ENCODE assay signal across 12 cellular contexts in the genomic region with DNA sequence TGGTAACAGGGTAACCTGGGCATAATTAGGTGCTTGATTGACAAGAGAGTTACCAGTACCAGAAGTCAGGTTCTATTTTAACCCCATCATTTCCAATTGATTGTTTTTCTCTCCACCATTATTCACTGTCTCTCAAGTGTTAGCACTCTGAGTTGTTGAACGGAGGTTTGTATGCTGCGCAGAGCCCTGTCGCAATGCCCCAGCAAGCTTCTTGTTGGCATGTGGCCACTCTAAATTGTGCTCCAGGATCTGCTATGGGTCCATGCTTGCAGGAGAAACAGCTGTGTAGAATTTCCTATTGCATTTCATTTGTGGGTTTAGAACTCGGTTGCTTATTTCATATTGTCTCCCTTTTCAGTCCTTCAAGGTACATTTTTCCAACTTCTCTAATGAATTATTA.
DNase-seq lines count a peak whose midpoint lies in the region; ATAC-seq, FAIRE-seq and TF ChIP-seq lines count a peak whose summit lies in the region.
"Had no signal": no experiment of that assay in that cellular context is flagged by ENCODE, and none has a peak within 500 bp of the region (broad histone marks: within the 10 kb centered on the region; RNA-seq: fewer than 3 reads in every experiment).

No MANE protein-coding gene starts in this region.

- FAIRE-seq in K562 (lab: Jason Lieb, UNC) (peak; percentile 23), keratinocyte (lab: Jason Lieb, UNC) (peak; percentile 90)

- H3K27ac Mint-ChIP-seq in endothelial cell (ENCODE audit: unreplicated experiment): no peak overlapping the region

- CTCF ChIA-PET in K562 (lab: Yijun Ruan, JAX; ENCODE audit: low intra/inter-chr PET ratio): no interaction called here

- H3K9me3 ChIP-seq in K562 (replicated peaks; ENCODE audit: control insufficient read depth, insufficient read depth, low read depth, low read length) (no peaks in the 10 kb centered on the region), keratinocyte (ENCODE audit: control insufficient read depth, low read depth, low read length) (no peaks in the 10 kb centered on the region), suprapubic skin (no peaks in the 10 kb centered on the region), MM.1S (replicated peaks; ENCODE audit: insufficient read depth, low read length) (no peaks in the 10 kb centered on the region)
- H3K9me3 ChIP-seq: Caco-2 had no signal

- H3K9ac ChIP-seq in K562 (ENCODE audit: insufficient read depth in 1 of 2, low read depth in 2 of 2, low read length in 2 of 2) (no peak overlapping the region), keratinocyte (ENCODE audit: control insufficient read depth, extremely low read depth, insufficient read depth, low read length) (peak overlapping the region; percentile 70), MM.1S (ENCODE audit: low read length) (no peak overlapping the region)

- TF ChIP-seq POLR2A in NB4 (IDR thresholded peaks at IDR 0.05; ENCODE audit: extremely low read depth, insufficient read length) (no peak), K562 (conservative IDR thresholded peaks at IDR 0.05) (no peak), suprapubic skin (IDR thresholded peaks at IDR 0.05) (no peak)

- peaks cover 2% of the 10 kb centered on the region for H3K27me3 Mint-ChIP-seq in endothelial cell (ENCODE audit: unreplicated experiment)

- H3F3A ChIP-seq in MM.1S (ENCODE audit: insufficient read depth, low read length): no peaks in the 10 kb centered on the region

- H3K9me1 ChIP-seq in K562 (ENCODE audit: control insufficient read depth, insufficient read depth, low read length): no peaks in the 10 kb centered on the region
- peaks cover 3% of the 10 kb centered on the region for H3K9me1 ChIP-seq in keratinocyte (ENCODE audit: control insufficient read depth, extremely low read depth, insufficient read depth, low read length)

- H3K27me3 ChIP-seq in K562 (ENCODE audit: control insufficient read depth in 2 of 2, insufficient read depth in 2 of 2, low read length in 2 of 2) (no peaks in the 10 kb centered on the region), keratinocyte (ENCODE audit: control insufficient read depth, extremely low read depth, insufficient read depth, low read length) (no peaks in the 10 kb centered on the region), suprapubic skin (no peaks in the 10 kb centered on the region), MM.1S (replicated peaks; ENCODE audit: insufficient read depth, low read length) (no peaks in the 10 kb centered on the region)

- TF ChIP-seq CTCF in NB4 (IDR thresholded peaks at IDR 0.05; ENCODE audit: low read depth, low read length) (no peak), K562 (IDR thresholded peaks at IDR 0.05 in 2 of 3, conservative IDR thresholded peaks at IDR 0.05 in 1 of 3; ENCODE audit: insufficient read depth in 2 of 3, low read depth in 1 of 3, low read length in 3 of 3) (no peak), keratinocyte (optimal IDR thresholded peaks at IDR 0.05 in 1 of 3, IDR thresholded peaks at IDR 0.05 in 1 of 3, conservative IDR thresholded peaks at IDR 0.05 in 1 of 3; ENCODE audit: extremely low read depth in 1 of 3, insufficient read depth in 2 of 3, low read length in 3 of 3) (no peak), suprapubic skin (IDR thresholded peaks at IDR 0.05) (no peak), endothelial cell (IDR thresholded peaks at IDR 0.05; ENCODE audit: unreplicated experiment) (no peak), MM.1S (IDR thresholded peaks at IDR 0.05; ENCODE audit: low read length) (no peak)

- H3K9me2 ChIP-seq in MM.1S (replicated peaks; ENCODE audit: insufficient read depth, low read length): no peaks in the 10 kb centered on the region

- H3K4me2 ChIP-seq in K562 (ENCODE audit: insufficient read depth, low read length) (no peak overlapping the region), keratinocyte (ENCODE audit: control insufficient read depth, extremely low read depth, insufficient read depth, low read depth, low read length) (peak overlapping the region; percentile 99), MM.1S (ENCODE audit: low read depth, low read length) (no peak overlapping the region)

- H3K4me1 ChIP-seq in K562 (replicated peaks in 1 of 2; ENCODE audit: control insufficient read depth in 2 of 2, insufficient read depth in 2 of 2, low read length in 2 of 2) (no peaks in the 10 kb centered on the region), keratinocyte (ENCODE audit: control insufficient read depth, extremely low read depth, insufficient read depth, low read length) (peaks cover 43% of the 10 kb centered on the region), suprapubic skin (peaks cover 45% of the 10 kb centered on the region), MM.1S (ENCODE audit: low read length) (no peaks in the 10 kb centered on the region)

- peaks cover 78% of the 10 kb centered on the region; the same call in 2 of the 3 replicates for H3K36me3 ChIP-seq in K562 (ENCODE audit: control insufficient read depth, insufficient read depth, low read length)
- peaks cover 6 to 10% of the 10 kb centered on the region in 2 experiments for H3K36me3 ChIP-seq in keratinocyte (ENCODE audit: control insufficient read depth in 2 of 2, extremely low read depth in 1 of 2, insufficient read depth in 2 of 2, low read length in 2 of 2)
- H3K36me3 ChIP-seq in suprapubic skin: peaks cover 35% of the 10 kb centered on the region
- H3K36me3 ChIP-seq in MM.1S (replicated peaks; ENCODE audit: insufficient read depth, low read length): peaks cover 13% of the 10 kb centered on the region

- dilution Hi-C loops in keratinocyte (cut with MboI; ENCODE audit: extremely low pct_ligation_motif_present, low sequenced_read_pairs): no loop called here

- H3K79me2 ChIP-seq in K562 (ENCODE audit: control insufficient read depth, insufficient read depth, low read length) (no peaks in the 10 kb centered on the region; the same call in 2 of the 3 replicates), keratinocyte (ENCODE audit: control insufficient read depth, insufficient read depth, low read length) (peaks cover 6% of the 10 kb centered on the region), MM.1S (ENCODE audit: low read length) (peaks cover 55% of the 10 kb centered on the region)

- peaks cover 39% of the 10 kb centered on the region for H3K36me3 Mint-ChIP-seq in endothelial cell (ENCODE audit: low read depth, unreplicated experiment)

- DNase-seq in NB4 (ENCODE audit: low read depth): peak; percentile 22
- DNase-seq in K562 (ENCODE audit: extremely low read depth in 1 of 4, low spot score in 3 of 4): no peak
- no peak for DNase-seq in keratinocyte (ENCODE audit: low read depth, low spot score)
- DNase-seq in suprapubic skin (ENCODE audit: low spot score in 2 of 2): no peak
- no peak for DNase-seq in endothelial cell (ENCODE audit: low spot score)
- no peak for DNase-seq in stimulated activated CD4-positive, alpha-beta T cell treated with anti-CD3 and anti-CD28 coated beads, Interleukin-2, amount 100 ng/mL, for 48 hours
- DNase-seq in MM.1S: no peak
- DNase-seq: activated CD4-positive, alpha-beta T cell treated with anti-CD3 and anti-CD28 coated beads for 4 hours; activated effector memory CD4-positive, alpha-beta T cell treated with anti-CD3 and anti-CD28 coated beads, Interleukin-2, amount 50 U/mL, for 16 hours; Caco-2; SW 1271 had no signal

- no peak overlapping the region for H3K4me3 Mint-ChIP-seq in endothelial cell (ENCODE audit: unreplicated experiment)
- H3K4me3 Mint-ChIP-seq: neural crest cell had no signal

- WGBS in K562 (ENCODE audit: insufficient coverage, low coverage, missing lambda C conversion rate): 96% methylated on average over 4 of the region's 4 CpGs
- 62% methylated on average over 4 of the region's 4 CpGs for WGBS in suprapubic skin

- in situ Hi-C loops in K562 (cut with MboI): loop anchor here (25.0 kb wide), 1 partner anchor 610 kb away; no protein-coding TSS in a partner anchor

- peaks cover 3% of the 10 kb centered on the region for H3K4me1 Mint-ChIP-seq in endothelial cell (ENCODE audit: unreplicated experiment)

- H2AFZ ChIP-seq in K562 (ENCODE audit: low read depth, low read length) (no peak overlapping the region), keratinocyte (ENCODE audit: control insufficient read depth, low read length) (peak overlapping the region; percentile 36), MM.1S (ENCODE audit: low read length) (no peak overlapping the region)

- ATAC-seq in K562: no peak

- no peak overlapping the region for H3K4me3 ChIP-seq in NB4 (ENCODE audit: low read depth, low read length)
- no peak overlapping the region for H3K4me3 ChIP-seq in K562
- peak overlapping the region; percentile 5 to 77 (median 76) for H3K4me3 ChIP-seq in keratinocyte (ENCODE audit: control insufficient read depth in 2 of 3, extremely low read depth in 1 of 3, insufficient read depth in 2 of 3, low read depth in 1 of 3, low read length in 3 of 3)
- peak overlapping the region; percentile 33 for H3K4me3 ChIP-seq in suprapubic skin
- no peak overlapping the region for H3K4me3 ChIP-seq in MM.1S (ENCODE audit: low read length)

- H3K27ac ChIP-seq in K562 (ENCODE audit: extremely low read depth, low read depth, low read length): no peak overlapping the region
- H3K27ac ChIP-seq in keratinocyte (ENCODE audit: control insufficient read depth, insufficient read depth, low read length): peak overlapping the region; percentile 86
- H3K27ac ChIP-seq in suprapubic skin: peak overlapping the region; percentile 90
- no peak overlapping the region for H3K27ac ChIP-seq in MM.1S (ENCODE audit: low read length)

- POLR2A ChIA-PET in K562 (lab: Yijun Ruan, JAX): interaction anchor here (0.5 to 1.6 kb wide), 2 partner anchors 13 to 129 kb away, joined by 3 to 5 read pairs; no protein-coding TSS in a partner anchor

- TF ChIP-seq RAD21 in K562 (CRISPR knock-in tag; conservative IDR thresholded peaks at IDR 0.05 in 1 of 2, IDR thresholded peaks at IDR 0.05 in 1 of 2): no peak

- no peaks in the 10 kb centered on the region for H3K9me3 Mint-ChIP-seq in endothelial cell (ENCODE audit: unreplicated experiment)
- H3K9me3 Mint-ChIP-seq: neural crest cell had no signal

- no peaks in the 10 kb centered on the region for H4K20me1 ChIP-seq in K562 (replicated peaks; ENCODE audit: control insufficient read depth, insufficient read depth, low read length)
- H4K20me1 ChIP-seq in keratinocyte (ENCODE audit: control insufficient read depth, extremely low read depth, insufficient read depth, low read length): no peaks in the 10 kb centered on the region
- H4K20me1 ChIP-seq in MM.1S (ENCODE audit: insufficient read depth, low read length): no peaks in the 10 kb centered on the region

- TF ChIP-seq EP300 in K562 (IDR thresholded peaks at IDR 0.05; ENCODE audit: low read length) (no peak), suprapubic skin (IDR thresholded peaks at IDR 0.05) (no peak)

- no TSS peak for BruUV-seq in K562 (replicated peaks; lab: Mats Ljungman, UMichigan)

- intact Hi-C loops in K562 (cut with micrococcal nuclease): no loop called here

Comparison
In these comparisons a context has a peak if more than half of its experiments do, and no peak if none do; other contexts are left out.
1. H3K4me3 ChIP-seq: peak in keratinocyte (3 of 3) and suprapubic skin (single experiment); none in NB4 (single experiment), K562 (single experiment) and MM.1S (single experiment).
2. H3K27ac ChIP-seq: peak in keratinocyte (single experiment) and suprapubic skin (single experiment); none in K562 (single experiment) and MM.1S (single experiment).